In genomic region chr15:75452968-75453702, GRCh38 we compare ENCODE assay signal across 8 cellular contexts. TPM values are rescaled to one million over a fixed set of nuclear protein-coding genes. Genes with fewer than 3 reads are reported as not detected.
DNase-seq lines count a peak whose midpoint lies in the region; ATAC-seq and TF ChIP-seq lines count a peak whose summit lies in the region.

No MANE protein-coding gene starts in this region.

- H3K36me3 Mint-ChIP-seq in activated CD4-positive, alpha-beta T cell treated with anti-CD3 and anti-CD28 coated beads, Interleukin-2, amount 10 ng/mL, durations not matched to agents 24 days and 14 days (ENCODE audit: low read depth) = peaks cover 2% of the 10 kb centered on the region
- peaks cover 31% of the 10 kb centered on the region for H3K36me3 Mint-ChIP-seq in dendritic cell treated with granulocyte-macrophage colony-stimulating factor and Interleukin-4, amounts not matched to agents 40 ng/mL and 50 ng/mL, for 4 days (ENCODE audit: low read depth)
- H3K36me3 Mint-ChIP-seq in mesothelial cell of epicardium = no peaks in the 10 kb centered on the region

- peak overlapping the region; percentile 87 for H3K4me3 ChIP-seq in GM12875 (ENCODE audit: low read depth, low read length)

- peaks cover 34% of the 10 kb centered on the region for H3K4me1 Mint-ChIP-seq in activated CD4-positive, alpha-beta T cell treated with anti-CD3 and anti-CD28 coated beads, Interleukin-2, amount 10 ng/mL, durations not matched to agents 24 days and 14 days
- H3K4me1 Mint-ChIP-seq in dendritic cell treated with granulocyte-macrophage colony-stimulating factor and Interleukin-4, amounts not matched to agents 40 ng/mL and 50 ng/mL, for 4 days (ENCODE audit: low read depth) = peaks cover 54% of the 10 kb centered on the region
- peaks cover 26% of the 10 kb centered on the region for H3K4me1 Mint-ChIP-seq in mesothelial cell of epicardium

- DNase-seq in NCI-H2171 (lab: John Stamatoyannopoulos, UW) = peak; percentile 49
- DNase-seq in activated CD4-positive, alpha-beta T cell treated with anti-CD3 and anti-CD28 coated beads, Interleukin-2, amount 10 ng/mL, durations not matched to agents 24 days and 14 days = peak; percentile 82
- peak; percentile 27 to 56 for DNase-seq in mesothelial cell of epicardium (ENCODE audit: low spot score in 2 of 2, unreplicated experiment in 2 of 2)
- DNase-seq in stimulated activated CD8-positive, alpha-beta memory T cell treated with anti-CD3 and anti-CD28 coated beads, Interleukin-15, amount 100 ng/mL, for 48 hours (ENCODE audit: low read depth in 2 of 2) = peak; percentile 59 to 70
- DNase-seq in T1000 (lab: John Stamatoyannopoulos, UW) = no peak

- H3K9me3 Mint-ChIP-seq in activated CD4-positive, alpha-beta T cell treated with anti-CD3 and anti-CD28 coated beads, Interleukin-2, amount 10 ng/mL, durations not matched to agents 24 days and 14 days = no peaks in the 10 kb centered on the region
- H3K9me3 Mint-ChIP-seq in dendritic cell treated with granulocyte-macrophage colony-stimulating factor and Interleukin-4, amounts not matched to agents 40 ng/mL and 50 ng/mL, for 4 days = no peaks in the 10 kb centered on the region
- H3K9me3 Mint-ChIP-seq in mesothelial cell of epicardium = no peaks in the 10 kb centered on the region

- no peak for ATAC-seq in HG02798 (IDR thresholded peaks at IDR 0.05; ENCODE audit: poor library complexity, unreplicated experiment)

- intact Hi-C loops in activated CD4-positive, alpha-beta T cell treated with anti-CD3 and anti-CD28 coated beads, Interleukin-2, amount 10 ng/mL, durations not matched to agents 24 days and 14 days (cut with micrococcal nuclease) = loop anchor here (1.0 to 10.0 kb wide), 6 partner anchors 187 to 1969 kb away; partner anchors contain the start of genes C15orf39, COX5A, HMG20A and IMP3
- intact Hi-C loops in dendritic cell treated with granulocyte-macrophage colony-stimulating factor and Interleukin-4, amounts not matched to agents 40 ng/mL and 50 ng/mL, for 4 days (cut with micrococcal nuclease) = loop anchor here (5.0 to 10.0 kb wide), 5 partner anchors 124 to 666 kb away; partner anchors contain the start of genes PPCDC, PTPN9, SNUPN and SNX33

- TF ChIP-seq CTCF in GM12875 (IDR thresholded peaks at IDR 0.05; ENCODE audit: borderline replicate concordance, insufficient read depth, low read depth, low read length) (peak; percentile 26; the same call in 1 of the 2 replicates), mesothelial cell of epicardium (IDR thresholded peaks at IDR 0.05; ENCODE audit: unreplicated experiment) (peak; percentile 22)

- peak overlapping the region; percentile 96 for H3K4me3 Mint-ChIP-seq in activated CD4-positive, alpha-beta T cell treated with anti-CD3 and anti-CD28 coated beads, Interleukin-2, amount 10 ng/mL, durations not matched to agents 24 days and 14 days
- peak overlapping the region; percentile 90 for H3K4me3 Mint-ChIP-seq in dendritic cell treated with granulocyte-macrophage colony-stimulating factor and Interleukin-4, amounts not matched to agents 40 ng/mL and 50 ng/mL, for 4 days
- peak overlapping the region; percentile 93 for H3K4me3 Mint-ChIP-seq in mesothelial cell of epicardium

- no peaks in the 10 kb centered on the region for H3K27me3 Mint-ChIP-seq in activated CD4-positive, alpha-beta T cell treated with anti-CD3 and anti-CD28 coated beads, Interleukin-2, amount 10 ng/mL, durations not matched to agents 24 days and 14 days
- no peaks in the 10 kb centered on the region for H3K27me3 Mint-ChIP-seq in dendritic cell treated with granulocyte-macrophage colony-stimulating factor and Interleukin-4, amounts not matched to agents 40 ng/mL and 50 ng/mL, for 4 days
- no peaks in the 10 kb centered on the region for H3K27me3 Mint-ChIP-seq in mesothelial cell of epicardium (ENCODE audit: low read depth)

- H3K27ac Mint-ChIP-seq in activated CD4-positive, alpha-beta T cell treated with anti-CD3 and anti-CD28 coated beads, Interleukin-2, amount 10 ng/mL, durations not matched to agents 24 days and 14 days = peak overlapping the region; percentile 99
- peak overlapping the region; percentile 96 for H3K27ac Mint-ChIP-seq in dendritic cell treated with granulocyte-macrophage colony-stimulating factor and Interleukin-4, amounts not matched to agents 40 ng/mL and 50 ng/mL, for 4 days
- H3K27ac Mint-ChIP-seq in mesothelial cell of epicardium = peak overlapping the region; percentile 99

RNA-seq across cellular contexts. Expression of gene SIN3A, which starts 1.6 kb away (rescaled TPM):
- total RNA-seq in activated CD4-positive, alpha-beta T cell treated with anti-CD3 and anti-CD28 coated beads, Interleukin-2, amount 10 ng/mL, durations not matched to agents 24 days and 14 days = 92.2 and 102 TPM in 2 replicates
- 86.6 to 91.5 TPM (median 87.4 TPM) in 3 replicates for total RNA-seq in mesothelial cell of epicardium
